Comparison of ENCODE assay signal across 13 cellular contexts in the genomic region with DNA sequence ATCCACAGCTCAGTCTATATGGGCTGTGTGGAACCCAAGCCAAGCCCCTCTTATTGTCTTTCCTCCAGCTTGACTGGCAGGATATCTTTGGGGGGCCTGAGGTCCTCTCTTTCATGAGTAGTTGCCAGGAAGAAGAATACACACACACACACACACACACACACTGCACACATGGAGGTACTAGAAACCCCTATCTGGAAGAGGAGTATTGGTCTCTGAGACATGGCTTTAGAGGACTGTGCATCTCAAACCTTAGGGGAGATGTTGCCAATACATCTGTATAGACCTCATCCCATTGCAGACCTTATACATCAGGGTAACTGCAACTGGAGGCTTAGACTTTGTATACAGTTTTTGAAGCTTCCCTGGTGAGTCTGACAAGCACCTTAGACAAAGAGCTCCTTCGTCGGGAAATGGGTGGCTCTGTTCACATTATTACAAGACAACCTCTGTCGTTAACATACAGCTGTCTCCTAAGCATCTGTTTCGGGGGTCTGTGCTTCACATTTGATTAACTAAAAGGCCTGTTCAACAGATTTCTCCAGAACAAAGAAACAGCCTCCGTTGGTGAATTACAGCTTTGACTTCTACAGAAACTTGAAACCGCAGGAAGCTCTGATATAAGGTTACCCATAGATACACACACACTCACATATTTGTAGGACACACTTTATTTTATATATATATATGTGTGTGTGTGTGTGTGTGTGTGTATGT.
"Had no signal": no experiment of that assay in that cellular context is flagged by ENCODE, and none has a peak within 500 bp of the region (broad histone marks: within the 10 kb centered on the region; RNA-seq: fewer than 3 reads in every experiment).

No MANE protein-coding gene starts in this region.

- H3K4me3 ChIP-seq: coronary artery, esophagus muscularis mucosa, hepatocyte, left ventricle myocardium inferior, mucosa of descending colon, right lobe of liver, upper lobe of left lung had no signal

- DNase-seq: activated CD4-positive, alpha-beta T cell treated with anti-CD3 and anti-CD28 coated beads, Interleukin-2, amount 50 U/mL, for 1 hour; activated CD4-positive, CD25-positive, alpha-beta regulatory T cell; activated CD8-positive, alpha-beta memory T cell treated with anti-CD3 and anti-CD28 coated beads for 24 hours; activated gamma-delta T cell treated with Interleukin-2 at 50 U/mL for 16 hours; amniotic stem cell; left ventricle myocardium inferior; mucosa of descending colon; naive thymus-derived CD4-positive, alpha-beta T cell; right lobe of liver; upper lobe of left lung had no signal

- H3K27me3 ChIP-seq: upper lobe of left lung had no signal

- ATAC-seq: mucosa of descending colon; naive thymus-derived CD4-positive, alpha-beta T cell; right lobe of liver had no signal

- H3K27ac ChIP-seq: coronary artery, esophagus muscularis mucosa, hepatocyte, left ventricle myocardium inferior, right lobe of liver, upper lobe of left lung had no signal

- H3K36me3 ChIP-seq: esophagus muscularis mucosa, left ventricle myocardium inferior, right lobe of liver, upper lobe of left lung had no signal

- H3K9me3 ChIP-seq: esophagus muscularis mucosa, left ventricle myocardium inferior, mucosa of descending colon, right lobe of liver, upper lobe of left lung had no signal
